ENCODE assay signal across 15 cellular contexts in genomic region chr1:51621841-51622454, GRCh38. TPM values are rescaled to one million over a fixed set of nuclear protein-coding genes. Genes with fewer than 3 reads are reported as not detected.
A peak's percentile ranks its signal among the peaks of the same experiment; 100 is the strongest.
DNase-seq lines count a peak whose midpoint lies in the region; ATAC-seq, FAIRE-seq and TF ChIP-seq lines count a peak whose summit lies in the region.
"Had no signal": no experiment of that assay in that cellular context is flagged by ENCODE, and none has a peak within 500 bp of the region (broad histone marks: within the 10 kb centered on the region; RNA-seq: fewer than 3 reads in every experiment).

No MANE protein-coding gene starts in this region.

- 86 to 100% methylated on average over 1 of the region's 2 CpGs for WGBS in mesodermal cell (ENCODE audit: insufficient coverage in 2 of 2), 2 experiments
- 70% methylated on average over 2 of the region's 2 CpGs for WGBS in urinary bladder

- peaks cover 13% of the 10 kb centered on the region for H3K4me1 ChIP-seq in astrocyte (ENCODE audit: insufficient read depth, low read length)
- H3K4me1 ChIP-seq in mesodermal cell (ENCODE audit: control insufficient read depth, insufficient read depth, low read length, poor library complexity, severe bottlenecking), result peaks cover 44% of the 10 kb centered on the region
- no peaks in the 10 kb centered on the region for H3K4me1 ChIP-seq in urinary bladder (ENCODE audit: insufficient read depth)

- H3K9me3 ChIP-seq in astrocyte (ENCODE audit: insufficient read depth, low read depth, low read length) (no peaks in the 10 kb centered on the region), mesodermal cell (ENCODE audit: control insufficient read depth, low read length) (no peaks in the 10 kb centered on the region)
- H3K9me3 ChIP-seq: lower lobe of right lung had no signal

- peaks cover 86% of the 10 kb centered on the region for H3K79me2 ChIP-seq in astrocyte (ENCODE audit: insufficient read depth, low read length)

- H3K4me3 ChIP-seq in astrocyte (ENCODE audit: insufficient read depth, low read depth, low read length) (no peak overlapping the region), mesodermal cell (ENCODE audit: extremely low read depth, insufficient read depth, low read length, poor library complexity, severe bottlenecking) (no peak overlapping the region), urinary bladder (ENCODE audit: low read depth, low read length) (no peak overlapping the region)
- H3K4me3 ChIP-seq: lower lobe of right lung had no signal

- H3K9ac ChIP-seq in astrocyte (ENCODE audit: low read length), result no peak overlapping the region
- H3K9ac ChIP-seq: KMS-11 had no signal

- no peaks in the 10 kb centered on the region for H3K9me3 Mint-ChIP-seq in activated T-cell treated with anti-CD3 and anti-CD28 coated beads, Interleukin-2, amount 50 U/mL, for 72 hours
- no peaks in the 10 kb centered on the region for H3K9me3 Mint-ChIP-seq in astrocyte (ENCODE audit: unreplicated experiment)
- H3K9me3 Mint-ChIP-seq: CD8-positive, alpha-beta T cell had no signal

- no peaks in the 10 kb centered on the region for H3K27me3 Mint-ChIP-seq in activated T-cell treated with anti-CD3 and anti-CD28 coated beads, Interleukin-2, amount 50 U/mL, for 72 hours (ENCODE audit: low read depth)
- no peaks in the 10 kb centered on the region for H3K27me3 Mint-ChIP-seq in astrocyte (ENCODE audit: low read depth, unreplicated experiment)

- no peak for FAIRE-seq in astrocyte (lab: Jason Lieb, UNC)
- FAIRE-seq: A204.1 had no signal

- H3K4me1 Mint-ChIP-seq in activated T-cell treated with anti-CD3 and anti-CD28 coated beads, Interleukin-2, amount 50 U/mL, for 72 hours (ENCODE audit: low read depth), result peaks cover 29% of the 10 kb centered on the region
- H3K4me1 Mint-ChIP-seq in astrocyte (ENCODE audit: low read depth, unreplicated experiment), result peaks cover 42% of the 10 kb centered on the region

- peak overlapping the region; percentile 28 for H3K27ac Mint-ChIP-seq in activated T-cell treated with anti-CD3 and anti-CD28 coated beads, Interleukin-2, amount 50 U/mL, for 72 hours
- peak overlapping the region; percentile 44 for H3K27ac Mint-ChIP-seq in astrocyte (ENCODE audit: unreplicated experiment)
- H3K27ac Mint-ChIP-seq: CD8-positive, alpha-beta T cell had no signal

- H3K36me3 ChIP-seq in astrocyte (ENCODE audit: insufficient read depth, low read length), result no peaks in the 10 kb centered on the region
- no peaks in the 10 kb centered on the region for H3K36me3 ChIP-seq in mesodermal cell (ENCODE audit: control insufficient read depth, insufficient read depth, low read length)
- H3K36me3 ChIP-seq in urinary bladder (ENCODE audit: insufficient read depth), result no peaks in the 10 kb centered on the region
- H3K36me3 ChIP-seq: lower lobe of right lung had no signal

- H3K27me3 ChIP-seq in astrocyte (ENCODE audit: insufficient read depth, low read length), result no peaks in the 10 kb centered on the region

- H2AFZ ChIP-seq in astrocyte (ENCODE audit: low read depth, low read length), result no peak overlapping the region

- peaks cover 27% of the 10 kb centered on the region for H4K20me1 ChIP-seq in astrocyte (ENCODE audit: insufficient read depth, low read length)

- DNase-seq in activated T-cell treated with anti-CD3 and anti-CD28 coated beads, Interleukin-2, amount 50 U/mL, for 72 hours, result no peak
- DNase-seq in activated T-cell treated with anti-CD3 and anti-CD28 coated beads for 4 hours, result no peak
- DNase-seq in astrocyte (ENCODE audit: low read depth), result no peak
- no peak for DNase-seq in effector CD4-positive, alpha-beta T cell
- DNase-seq in DMS 273 treated with DMSO at 0.1 percent for 48 hours (lab: John Stamatoyannopoulos, UW), result no peak
- DNase-seq: activated CD8-positive, alpha-beta memory T cell treated with anti-CD3 and anti-CD28 coated beads for 24 hours; activated effector memory CD4-positive, alpha-beta T cell treated with Interleukin-2 at 50 U/mL for 16 hours; lower lobe of right lung had no signal

- TF ChIP-seq CTCF in astrocyte (IDR thresholded peaks at IDR 0.05; ENCODE audit: insufficient read depth, low read depth, low read length), result no peak

- H3K4me2 ChIP-seq in astrocyte (ENCODE audit: low read length), result peak overlapping the region; percentile 20
- H3K4me2 ChIP-seq: KMS-11 had no signal

- H3K27ac ChIP-seq in astrocyte (ENCODE audit: low read depth, low read length), result no peak overlapping the region
- peak overlapping the region; percentile 30 for H3K27ac ChIP-seq in mesodermal cell (ENCODE audit: low read depth, low read length, severe bottlenecking)
- peak overlapping the region; percentile 67 for H3K27ac ChIP-seq in urinary bladder (ENCODE audit: low read depth)
- H3K27ac ChIP-seq: KMS-11, VCaP had no signal

- no peak overlapping the region for H3K4me3 Mint-ChIP-seq in activated T-cell treated with anti-CD3 and anti-CD28 coated beads, Interleukin-2, amount 50 U/mL, for 72 hours
- peak overlapping the region; percentile 58 for H3K4me3 Mint-ChIP-seq in astrocyte (ENCODE audit: unreplicated experiment)
- H3K4me3 Mint-ChIP-seq: CD8-positive, alpha-beta T cell had no signal

- no peak for ATAC-seq in activated T-cell treated with anti-CD3 and anti-CD28 coated beads, Interleukin-2, amount 50 U/mL, for 72 hours (replicated peaks in 1 of 2)
- ATAC-seq in GM21526 (IDR thresholded peaks at IDR 0.05; ENCODE audit: low FRiP score, unreplicated experiment), result no peak
- ATAC-seq: CD8-positive, alpha-beta T cell had no signal

- H3K36me3 Mint-ChIP-seq in activated T-cell treated with anti-CD3 and anti-CD28 coated beads, Interleukin-2, amount 50 U/mL, for 72 hours (ENCODE audit: insufficient read depth in 2 of 2), result peaks cover 1 to 3% of the 10 kb centered on the region in 2 donors
- H3K36me3 Mint-ChIP-seq in astrocyte (ENCODE audit: low read depth, unreplicated experiment), result no peaks in the 10 kb centered on the region

RNA-seq across cellular contexts. Expression of gene OSBPL9, which starts 5.1 kb away (rescaled TPM):
- total RNA-seq in activated T-cell treated with anti-CD3 and anti-CD28 coated beads, Interleukin-2, amount 50 U/mL, for 72 hours, result 10 to 100 TPM; 59.0 to 59.7 TPM
- 115 and 117 TPM in 2 replicates for total RNA-seq in astrocyte
- 133 TPM for polyA plus RNA-seq in mesodermal cell (2013, experiment 1 of 2)
- polyA plus RNA-seq in mesodermal cell (2013, experiment 2 of 2), result 141 TPM
- 117 TPM for total RNA-seq in urinary bladder
- polyA plus RNA-seq in urinary bladder, result 46.3 TPM
